In genomic region chr11:46361283-46362145, GRCh38 we compare ENCODE assay signal across 8 cellular contexts. TPM values are rescaled to one million over a fixed set of nuclear protein-coding genes. Genes with fewer than 3 reads are reported as not detected.
DNase-seq lines count a peak whose midpoint lies in the region; ATAC-seq, FAIRE-seq and TF ChIP-seq lines count a peak whose summit lies in the region.

No MANE protein-coding gene starts in this region.

- H3K4me1 ChIP-seq in esophagus (ENCODE audit: control insufficient read depth in 2 of 2, insufficient read depth in 2 of 2, low read length in 1 of 2) = peaks cover 13 to 31% of the 10 kb centered on the region in 2 donors
- H3K4me1 ChIP-seq in neuronal stem cell (ENCODE audit: control insufficient read depth in 2 of 2, insufficient read depth in 1 of 2, low read depth in 1 of 2, low read length in 2 of 2) = peaks cover 29 to 32% of the 10 kb centered on the region in 2 donors
- H3K4me1 ChIP-seq in uterus = peaks cover 0 to 7% of the 10 kb centered on the region in 2 donors

- H3K27me3 ChIP-seq in esophagus (ENCODE audit: control insufficient read depth in 1 of 2, insufficient read depth in 2 of 2, low read length in 2 of 2) (no peaks in the 10 kb centered on the region), neuronal stem cell (ENCODE audit: control insufficient read depth in 3 of 3, insufficient read depth in 3 of 3, low read depth in 1 of 3, low read length in 3 of 3) (no peaks in the 10 kb centered on the region), uterus (no peaks in the 10 kb centered on the region)

- no peak overlapping the region for H4K8ac ChIP-seq in neuronal stem cell (ENCODE audit: low read depth, low read length)

- peak overlapping the region; percentile 60 for H3K23ac ChIP-seq in neuronal stem cell (ENCODE audit: low read depth, low read length, poor library complexity)

- H2AFZ ChIP-seq in neuronal stem cell (ENCODE audit: low read length) = peak overlapping the region; percentile 68

- H3K14ac ChIP-seq in neuronal stem cell (ENCODE audit: low read length) = peak overlapping the region; percentile 98

- POLR2A ChIA-PET in activated CD4-positive, alpha-beta memory T cell treated with anti-CD3 and anti-CD28 coated beads, Interleukin-2, amount 10 ng/mL, durations not matched to agents 7 days and 5 days (lab: Charles Lee) = interaction anchor here (12.2 kb wide), 1 partner anchor 13 kb away, joined by 143 read pairs; the partner anchor contains the start of gene DGKZ

- H3K4me1 Mint-ChIP-seq in activated CD4-positive, alpha-beta memory T cell treated with anti-CD3 and anti-CD28 coated beads, Interleukin-2, amount 10 ng/mL, durations not matched to agents 7 days and 5 days = peaks cover 49% of the 10 kb centered on the region

- H4K91ac ChIP-seq in neuronal stem cell (ENCODE audit: low read depth, low read length, poor library complexity) = no peak overlapping the region

- peaks cover 21% of the 10 kb centered on the region for H3K79me1 ChIP-seq in neuronal stem cell (ENCODE audit: low read depth, low read length)

- H3K36me3 Mint-ChIP-seq in activated CD4-positive, alpha-beta memory T cell treated with anti-CD3 and anti-CD28 coated beads, Interleukin-2, amount 10 ng/mL, durations not matched to agents 7 days and 5 days (ENCODE audit: low read depth) = peaks cover 12% of the 10 kb centered on the region

- peak overlapping the region; percentile 95 for H3K18ac ChIP-seq in neuronal stem cell (ENCODE audit: low read length)

- peak; percentile 100 for FAIRE-seq in GM12892 (lab: Jason Lieb, UNC)

- no peak overlapping the region for H3K4me3 ChIP-seq in esophagus (ENCODE audit: low read depth in 1 of 2, low read length in 2 of 2)
- no peak overlapping the region for H3K4me3 ChIP-seq in neuronal stem cell (ENCODE audit: low read length in 2 of 2)
- H3K4me3 ChIP-seq in uterus = no peak overlapping the region

- H2BK12ac ChIP-seq in neuronal stem cell (ENCODE audit: low read length) = peak overlapping the region; percentile 89

- no peaks in the 10 kb centered on the region for H3K9me3 Mint-ChIP-seq in activated CD4-positive, alpha-beta memory T cell treated with anti-CD3 and anti-CD28 coated beads, Interleukin-2, amount 10 ng/mL, durations not matched to agents 7 days and 5 days

- H3K27ac ChIP-seq in esophagus (ENCODE audit: low read depth in 2 of 2, low read length in 1 of 2) (peak overlapping the region; percentile 61 to 85), neuronal stem cell (replicated peaks; ENCODE audit: low read length) (no peak overlapping the region), uterus (peak overlapping the region; percentile 58 to 67)

- H3K27me3 Mint-ChIP-seq in activated CD4-positive, alpha-beta memory T cell treated with anti-CD3 and anti-CD28 coated beads, Interleukin-2, amount 10 ng/mL, durations not matched to agents 7 days and 5 days = no peaks in the 10 kb centered on the region

- peak; percentile 78 for TF ChIP-seq POLR2A in GM12892 (IDR thresholded peaks at IDR 0.05; ENCODE audit: low read depth, low read length)
- TF ChIP-seq POLR2A in uterus (IDR thresholded peaks at IDR 0.05) = no peak

- H2BK5ac ChIP-seq in neuronal stem cell (ENCODE audit: low read length) = peak overlapping the region; percentile 72

- intact Hi-C loops in uterus (cut with DNase I; ENCODE audit: low total_unique reads) = no loop called here

- H3K4me3 Mint-ChIP-seq in activated CD4-positive, alpha-beta memory T cell treated with anti-CD3 and anti-CD28 coated beads, Interleukin-2, amount 10 ng/mL, durations not matched to agents 7 days and 5 days = peak overlapping the region; percentile 67

- H3K27ac Mint-ChIP-seq in activated CD4-positive, alpha-beta memory T cell treated with anti-CD3 and anti-CD28 coated beads, Interleukin-2, amount 10 ng/mL, durations not matched to agents 7 days and 5 days = peak overlapping the region; percentile 81

- peak; percentile 83 for ATAC-seq in HG02571 (IDR thresholded peaks at IDR 0.05; ENCODE audit: unreplicated experiment)

- CTCF ChIA-PET in activated CD4-positive, alpha-beta memory T cell treated with anti-CD3 and anti-CD28 coated beads, Interleukin-2, amount 10 ng/mL, durations not matched to agents 7 days and 5 days (lab: Charles Lee) = interaction anchor here (0.6 to 12.2 kb wide), 7 partner anchors 8 to 246 kb away, joined by 3 to 210 read pairs (median 3); partner anchors contain the start of gene DGKZ

- no peak for TF ChIP-seq CTCF in uterus (IDR thresholded peaks at IDR 0.05)

- peak overlapping the region; percentile 73 for H3K9ac ChIP-seq in neuronal stem cell (ENCODE audit: low read depth, low read length, poor library complexity)

- peaks cover 0 to 2% of the 10 kb centered on the region in 2 donors for H3K36me3 ChIP-seq in esophagus (ENCODE audit: control insufficient read depth in 2 of 2, insufficient read depth in 2 of 2, low read length in 1 of 2)
- peaks cover 0 to 1% of the 10 kb centered on the region in 2 donors for H3K36me3 ChIP-seq in neuronal stem cell (replicated peaks in 1 of 2; ENCODE audit: control insufficient read depth in 2 of 2, insufficient read depth in 2 of 2, low read length in 2 of 2)
- no peaks in the 10 kb centered on the region for H3K36me3 ChIP-seq in uterus

- no peak overlapping the region for H3K4ac ChIP-seq in neuronal stem cell (ENCODE audit: low read length)

- peak; percentile 97 for DNase-seq in GM12892 (ENCODE audit: insufficient read length)
- DNase-seq in NCI-H2081 treated with DMSO at 0.1 percent for 48 hours (lab: John Stamatoyannopoulos, UW) = peak; percentile 54
- peak; percentile 69 for DNase-seq in activated CD4-positive, alpha-beta memory T cell treated with anti-CD3 and anti-CD28 coated beads, Interleukin-2, amount 10 ng/mL, durations not matched to agents 7 days and 5 days
- no peak for DNase-seq in neuronal stem cell (ENCODE audit: low spot score)
- DNase-seq in uterus = no peak
- DNase-seq in OCI-M2 (lab: John Stamatoyannopoulos, UW; ENCODE audit: unreplicated experiment) = no peak

- H2BK120ac ChIP-seq in neuronal stem cell (ENCODE audit: low read depth, low read length) = no peak overlapping the region

- peak overlapping the region; percentile 30 for H2BK15ac ChIP-seq in neuronal stem cell (ENCODE audit: low read length)

- H3K4me2 ChIP-seq in neuronal stem cell (ENCODE audit: insufficient read depth, low read length, poor library complexity, severe bottlenecking) = no peak overlapping the region

- peak overlapping the region; percentile 79 for H2AK5ac ChIP-seq in neuronal stem cell (ENCODE audit: low read depth, low read length)

- WGBS in esophagus, 2 donors = 23 to 37% methylated on average over 21 to 26 of the region's 26 CpGs
- no CpG with 5 or more reads among the region's 26 CpGs for WGBS in neuronal stem cell (ENCODE audit: extremely low coverage in 2 of 2, insufficient read length in 2 of 2, insufficient replicate concordance in 1 of 2), 2 donors

- H3K9me3 ChIP-seq in esophagus (ENCODE audit: control insufficient read depth in 2 of 2, insufficient read depth in 1 of 2, low read depth in 1 of 2, low read length in 1 of 2) = no peaks in the 10 kb centered on the region
- H3K9me3 ChIP-seq in neuronal stem cell (replicated peaks in 1 of 2; ENCODE audit: control insufficient read depth in 2 of 2, insufficient read depth in 1 of 2, low read depth in 1 of 2, low read length in 2 of 2) = no peaks in the 10 kb centered on the region
- no peaks in the 10 kb centered on the region for H3K9me3 ChIP-seq in uterus

RNA-seq across cellular contexts. Expression of gene DGKZ, which starts 14.3 kb away (rescaled TPM):
- polyA plus RNA-seq in GM12892 (2012; ENCODE audit: missing spikeins) = 11.6 TPM
- total RNA-seq in activated CD4-positive, alpha-beta memory T cell treated with anti-CD3 and anti-CD28 coated beads, Interleukin-2, amount 10 ng/mL, durations not matched to agents 7 days and 5 days = 100 to 1,000 TPM; 141 to 143 TPM
- polyA plus RNA-seq in esophagus = 10 to 100 TPM; 27.3 to 36.6 TPM
- 33.3 TPM for polyA plus RNA-seq in neuronal stem cell (2013, experiment 1 of 2)
- 32.3 TPM for polyA plus RNA-seq in neuronal stem cell (2013, experiment 2 of 2)
- total RNA-seq in uterus = 10 to 100 TPM; 13.5 to 55.3 (median 42.8) TPM

RNA-seq across cellular contexts. Expression of gene MDK, which starts 20.0 kb away (rescaled TPM):
- 6.6 TPM for polyA plus RNA-seq in GM12892 (2012; ENCODE audit: missing spikeins)
- 1 to 10 TPM; 3.5 to 4.1 TPM for total RNA-seq in activated CD4-positive, alpha-beta memory T cell treated with anti-CD3 and anti-CD28 coated beads, Interleukin-2, amount 10 ng/mL, durations not matched to agents 7 days and 5 days
- polyA plus RNA-seq in esophagus = 10 to 100 TPM; 19.9 to 24.3 TPM
- polyA plus RNA-seq in neuronal stem cell (2013, experiment 1 of 2) = 1,851 TPM
- polyA plus RNA-seq in neuronal stem cell (2013, experiment 2 of 2) = 1,853 TPM
- 100 to 1,000 TPM in 2 of 4 donors, 10 to 100 TPM in 2; 61.7 to 305 (median 103) TPM for total RNA-seq in uterus

RNA-seq across cellular contexts. Expression of gene CHRM4, which starts 30.1 kb away (rescaled TPM):
- not detected for polyA plus RNA-seq in GM12892 (2012; ENCODE audit: missing spikeins)
- total RNA-seq in activated CD4-positive, alpha-beta memory T cell treated with anti-CD3 and anti-CD28 coated beads, Interleukin-2, amount 10 ng/mL, durations not matched to agents 7 days and 5 days = under 1 TPM; 0.30 to 0.38 TPM
- under 1 TPM in 1 of 2 donors, not detected in 1; 0.02 TPM for polyA plus RNA-seq in esophagus
- polyA plus RNA-seq in neuronal stem cell (2013, experiment 1 of 2) = 0.10 TPM
- polyA plus RNA-seq in neuronal stem cell (2013, experiment 2 of 2) = 0.15 TPM
- total RNA-seq in uterus = under 1 TPM in 2 of 4 donors, not detected in 2; 0.14 to 0.67 TPM

Comparison
In these comparisons a context has a peak if more than half of its experiments do, and no peak if none do; other contexts are left out.
1. DNase-seq: peak in GM12892 (single experiment), NCI-H2081 treated with DMSO at 0.1 percent for 48 hours (single experiment) and activated CD4-positive, alpha-beta memory T cell treated with anti-CD3 and anti-CD28 coated beads, Interleukin-2, amount 10 ng/mL, durations not matched to agents 7 days and 5 days (single experiment); none in neuronal stem cell (single experiment), uterus (0 of 2) and OCI-M2 (single experiment).
2. RNA of gene MDK, which starts 20.0 kb away (total RNA-seq): 61.7 to 305 TPM in uterus; 3.5 to 4.1 TPM in activated CD4-positive, alpha-beta memory T cell treated with anti-CD3 and anti-CD28 coated beads, Interleukin-2, amount 10 ng/mL, durations not matched to agents 7 days and 5 days; every median in the first group is over 10 times any median in the second.